In genomic region chr6:28334272-28335039, GRCh38 we compare ENCODE assay signal across 1 cellular context.
TF ChIP-seq lines count a peak whose summit lies in the region.

No MANE protein-coding gene starts in this region.

TF ChIP-seq in K562, 482 proteins besides CTCF, POLR2A, EP300 and RAD21 (continues in another document):
- TF ChIP-seq CBFA2T2 (conservative IDR thresholded peaks at IDR 0.05) (no peak), NRF1 (conservative IDR thresholded peaks at IDR 0.05 in 1 of 2, IDR thresholded peaks at IDR 0.05 in 1 of 2) (no peak), ZNF24 (IDR thresholded peaks at IDR 0.05) (no peak), C11orf30 (IDR thresholded peaks at IDR 0.05; ENCODE audit: low read depth) (peak; percentile 91), HDAC3 (IDR thresholded peaks at IDR 0.05; ENCODE audit: borderline replicate concordance, partially characterized antibody) (no peak), POLR3G (IDR thresholded peaks at IDR 0.05; ENCODE audit: extremely low read depth, insufficient read length, insufficient replicate concordance) (no peak), DPF2 (IDR thresholded peaks at IDR 0.05) (no peak), ZNF324 (CRISPR knock-in tag; IDR thresholded peaks at IDR 0.05) (no peak), SREBF1 (IDR thresholded peaks at IDR 0.05; ENCODE audit: borderline replicate concordance, low read depth, low read length) (no peak), ELF2 (CRISPR knock-in tag; IDR thresholded peaks at IDR 0.05) (no peak), SAP30 (IDR thresholded peaks at IDR 0.05; ENCODE audit: borderline replicate concordance, insufficient read depth, low read depth, low read length, poor library complexity, severe bottlenecking) (peak; percentile 10), KDM5B (IDR thresholded peaks at IDR 0.05; ENCODE audit: insufficient replicate concordance, low read depth, low read length) (peak; percentile 15), XRCC3 (IDR thresholded peaks at IDR 0.05) (no peak), MCM5 (IDR thresholded peaks at IDR 0.05; ENCODE audit: low read depth) (no peak), TEAD1 (CRISPR knock-in tag; IDR thresholded peaks at IDR 0.05) (no peak), ZNF696 (CRISPR knock-in tag; conservative IDR thresholded peaks at IDR 0.05) (no peak), SMAD2 (IDR thresholded peaks at IDR 0.05; ENCODE audit: low read depth, low read length) (no peak), ATF7 (IDR thresholded peaks at IDR 0.05) (no peak), PML (IDR thresholded peaks at IDR 0.05; ENCODE audit: low read length) (no peak), RFX7 (CRISPR knock-in tag; IDR thresholded peaks at IDR 0.05) (no peak), CLOCK (CRISPR knock-in tag; IDR thresholded peaks at IDR 0.05; ENCODE audit: borderline replicate concordance) (no peak), NFE2 (IDR thresholded peaks at IDR 0.05; ENCODE audit: low read depth) (no peak), KAT7 (CRISPR knock-in tag; IDR thresholded peaks at IDR 0.05; ENCODE audit: borderline replicate concordance) (peak; percentile 54; the same call in 1 of the 2 replicates), CREB1 (IDR thresholded peaks at IDR 0.05) (no peak), CREB1 (CRISPR knock-in tag; IDR thresholded peaks at IDR 0.05) (no peak), STAT5B (CRISPR knock-in tag; IDR thresholded peaks at IDR 0.05) (no peak), HDGF (IDR thresholded peaks at IDR 0.05) (peak; percentile 35; the same call in 1 of the 2 replicates), BHLHE40 (IDR thresholded peaks at IDR 0.05; ENCODE audit: low read length) (no peak), CEBPB (tag; IDR thresholded peaks at IDR 0.05) (peak; percentile 71), ARID3A (IDR thresholded peaks at IDR 0.05; ENCODE audit: borderline replicate concordance, low read depth, low read length) (no peak), HMG20B (CRISPR knock-in tag; IDR thresholded peaks at IDR 0.05) (no peak), CEBPG (CRISPR knock-in tag; IDR thresholded peaks at IDR 0.05) (no peak), CEBPG (tag; conservative IDR thresholded peaks at IDR 0.05 in 1 of 2, IDR thresholded peaks at IDR 0.05 in 1 of 2) (peak; percentile 46 to 60; a peak in 3 of 4 replicates)
- TF ChIP-seq, protein P1, sequence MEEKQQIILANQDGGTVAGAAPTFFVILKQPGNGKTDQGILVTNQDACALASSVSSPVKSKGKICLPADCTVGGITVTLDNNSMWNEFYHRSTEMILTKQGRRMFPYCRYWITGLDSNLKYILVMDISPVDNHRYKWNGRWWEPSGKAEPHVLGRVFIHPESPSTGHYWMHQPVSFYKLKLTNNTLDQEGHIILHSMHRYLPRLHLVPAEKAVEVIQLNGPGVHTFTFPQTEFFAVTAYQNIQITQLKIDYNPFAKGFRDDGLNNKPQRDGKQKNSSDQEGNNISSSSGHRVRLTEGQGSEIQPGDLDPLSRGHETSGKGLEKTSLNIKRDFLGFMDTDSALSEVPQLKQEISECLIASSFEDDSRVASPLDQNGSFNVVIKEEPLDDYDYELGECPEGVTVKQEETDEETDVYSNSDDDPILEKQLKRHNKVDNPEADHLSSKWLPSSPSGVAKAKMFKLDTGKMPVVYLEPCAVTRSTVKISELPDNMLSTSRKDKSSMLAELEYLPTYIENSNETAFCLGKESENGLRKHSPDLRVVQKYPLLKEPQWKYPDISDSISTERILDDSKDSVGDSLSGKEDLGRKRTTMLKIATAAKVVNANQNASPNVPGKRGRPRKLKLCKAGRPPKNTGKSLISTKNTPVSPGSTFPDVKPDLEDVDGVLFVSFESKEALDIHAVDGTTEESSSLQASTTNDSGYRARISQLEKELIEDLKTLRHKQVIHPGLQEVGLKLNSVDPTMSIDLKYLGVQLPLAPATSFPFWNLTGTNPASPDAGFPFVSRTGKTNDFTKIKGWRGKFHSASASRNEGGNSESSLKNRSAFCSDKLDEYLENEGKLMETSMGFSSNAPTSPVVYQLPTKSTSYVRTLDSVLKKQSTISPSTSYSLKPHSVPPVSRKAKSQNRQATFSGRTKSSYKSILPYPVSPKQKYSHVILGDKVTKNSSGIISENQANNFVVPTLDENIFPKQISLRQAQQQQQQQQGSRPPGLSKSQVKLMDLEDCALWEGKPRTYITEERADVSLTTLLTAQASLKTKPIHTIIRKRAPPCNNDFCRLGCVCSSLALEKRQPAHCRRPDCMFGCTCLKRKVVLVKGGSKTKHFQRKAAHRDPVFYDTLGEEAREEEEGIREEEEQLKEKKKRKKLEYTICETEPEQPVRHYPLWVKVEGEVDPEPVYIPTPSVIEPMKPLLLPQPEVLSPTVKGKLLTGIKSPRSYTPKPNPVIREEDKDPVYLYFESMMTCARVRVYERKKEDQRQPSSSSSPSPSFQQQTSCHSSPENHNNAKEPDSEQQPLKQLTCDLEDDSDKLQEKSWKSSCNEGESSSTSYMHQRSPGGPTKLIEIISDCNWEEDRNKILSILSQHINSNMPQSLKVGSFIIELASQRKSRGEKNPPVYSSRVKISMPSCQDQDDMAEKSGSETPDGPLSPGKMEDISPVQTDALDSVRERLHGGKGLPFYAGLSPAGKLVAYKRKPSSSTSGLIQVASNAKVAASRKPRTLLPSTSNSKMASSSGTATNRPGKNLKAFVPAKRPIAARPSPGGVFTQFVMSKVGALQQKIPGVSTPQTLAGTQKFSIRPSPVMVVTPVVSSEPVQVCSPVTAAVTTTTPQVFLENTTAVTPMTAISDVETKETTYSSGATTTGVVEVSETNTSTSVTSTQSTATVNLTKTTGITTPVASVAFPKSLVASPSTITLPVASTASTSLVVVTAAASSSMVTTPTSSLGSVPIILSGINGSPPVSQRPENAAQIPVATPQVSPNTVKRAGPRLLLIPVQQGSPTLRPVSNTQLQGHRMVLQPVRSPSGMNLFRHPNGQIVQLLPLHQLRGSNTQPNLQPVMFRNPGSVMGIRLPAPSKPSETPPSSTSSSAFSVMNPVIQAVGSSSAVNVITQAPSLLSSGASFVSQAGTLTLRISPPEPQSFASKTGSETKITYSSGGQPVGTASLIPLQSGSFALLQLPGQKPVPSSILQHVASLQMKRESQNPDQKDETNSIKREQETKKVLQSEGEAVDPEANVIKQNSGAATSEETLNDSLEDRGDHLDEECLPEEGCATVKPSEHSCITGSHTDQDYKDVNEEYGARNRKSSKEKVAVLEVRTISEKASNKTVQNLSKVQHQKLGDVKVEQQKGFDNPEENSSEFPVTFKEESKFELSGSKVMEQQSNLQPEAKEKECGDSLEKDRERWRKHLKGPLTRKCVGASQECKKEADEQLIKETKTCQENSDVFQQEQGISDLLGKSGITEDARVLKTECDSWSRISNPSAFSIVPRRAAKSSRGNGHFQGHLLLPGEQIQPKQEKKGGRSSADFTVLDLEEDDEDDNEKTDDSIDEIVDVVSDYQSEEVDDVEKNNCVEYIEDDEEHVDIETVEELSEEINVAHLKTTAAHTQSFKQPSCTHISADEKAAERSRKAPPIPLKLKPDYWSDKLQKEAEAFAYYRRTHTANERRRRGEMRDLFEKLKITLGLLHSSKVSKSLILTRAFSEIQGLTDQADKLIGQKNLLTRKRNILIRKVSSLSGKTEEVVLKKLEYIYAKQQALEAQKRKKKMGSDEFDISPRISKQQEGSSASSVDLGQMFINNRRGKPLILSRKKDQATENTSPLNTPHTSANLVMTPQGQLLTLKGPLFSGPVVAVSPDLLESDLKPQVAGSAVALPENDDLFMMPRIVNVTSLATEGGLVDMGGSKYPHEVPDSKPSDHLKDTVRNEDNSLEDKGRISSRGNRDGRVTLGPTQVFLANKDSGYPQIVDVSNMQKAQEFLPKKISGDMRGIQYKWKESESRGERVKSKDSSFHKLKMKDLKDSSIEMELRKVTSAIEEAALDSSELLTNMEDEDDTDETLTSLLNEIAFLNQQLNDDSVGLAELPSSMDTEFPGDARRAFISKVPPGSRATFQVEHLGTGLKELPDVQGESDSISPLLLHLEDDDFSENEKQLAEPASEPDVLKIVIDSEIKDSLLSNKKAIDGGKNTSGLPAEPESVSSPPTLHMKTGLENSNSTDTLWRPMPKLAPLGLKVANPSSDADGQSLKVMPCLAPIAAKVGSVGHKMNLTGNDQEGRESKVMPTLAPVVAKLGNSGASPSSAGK (IDR thresholded peaks at IDR 0.05), result no peak
- TF ChIP-seq, protein P2, sequence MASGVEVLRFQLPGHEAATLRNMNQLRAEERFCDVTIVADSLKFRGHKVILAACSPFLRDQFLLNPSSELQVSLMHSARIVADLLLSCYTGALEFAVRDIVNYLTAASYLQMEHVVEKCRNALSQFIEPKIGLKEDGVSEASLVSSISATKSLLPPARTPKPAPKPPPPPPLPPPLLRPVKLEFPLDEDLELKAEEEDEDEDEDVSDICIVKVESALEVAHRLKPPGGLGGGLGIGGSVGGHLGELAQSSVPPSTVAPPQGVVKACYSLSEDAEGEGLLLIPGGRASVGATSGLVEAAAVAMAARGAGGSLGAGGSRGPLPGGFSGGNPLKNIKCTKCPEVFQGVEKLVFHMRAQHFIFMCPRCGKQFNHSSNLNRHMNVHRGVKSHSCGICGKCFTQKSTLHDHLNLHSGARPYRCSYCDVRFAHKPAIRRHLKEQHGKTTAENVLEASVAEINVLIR (CRISPR knock-in tag; IDR thresholded peaks at IDR 0.05), result no peak
- TF ChIP-seq, protein P3, sequence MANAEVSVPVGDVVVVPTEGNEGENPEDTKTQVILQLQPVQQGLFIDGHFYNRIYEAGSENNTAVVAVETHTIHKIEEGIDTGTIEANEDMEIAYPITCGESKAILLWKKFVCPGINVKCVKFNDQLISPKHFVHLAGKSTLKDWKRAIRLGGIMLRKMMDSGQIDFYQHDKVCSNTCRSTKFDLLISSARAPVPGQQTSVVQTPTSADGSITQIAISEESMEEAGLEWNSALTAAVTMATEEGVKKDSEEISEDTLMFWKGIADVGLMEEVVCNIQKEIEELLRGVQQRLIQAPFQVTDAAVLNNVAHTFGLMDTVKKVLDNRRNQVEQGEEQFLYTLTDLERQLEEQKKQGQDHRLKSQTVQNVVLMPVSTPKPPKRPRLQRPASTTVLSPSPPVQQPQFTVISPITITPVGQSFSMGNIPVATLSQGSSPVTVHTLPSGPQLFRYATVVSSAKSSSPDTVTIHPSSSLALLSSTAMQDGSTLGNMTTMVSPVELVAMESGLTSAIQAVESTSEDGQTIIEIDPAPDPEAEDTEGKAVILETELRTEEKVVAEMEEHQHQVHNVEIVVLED (CRISPR knock-in tag; IDR thresholded peaks at IDR 0.05), result no peak
- TF ChIP-seq, protein P4, sequence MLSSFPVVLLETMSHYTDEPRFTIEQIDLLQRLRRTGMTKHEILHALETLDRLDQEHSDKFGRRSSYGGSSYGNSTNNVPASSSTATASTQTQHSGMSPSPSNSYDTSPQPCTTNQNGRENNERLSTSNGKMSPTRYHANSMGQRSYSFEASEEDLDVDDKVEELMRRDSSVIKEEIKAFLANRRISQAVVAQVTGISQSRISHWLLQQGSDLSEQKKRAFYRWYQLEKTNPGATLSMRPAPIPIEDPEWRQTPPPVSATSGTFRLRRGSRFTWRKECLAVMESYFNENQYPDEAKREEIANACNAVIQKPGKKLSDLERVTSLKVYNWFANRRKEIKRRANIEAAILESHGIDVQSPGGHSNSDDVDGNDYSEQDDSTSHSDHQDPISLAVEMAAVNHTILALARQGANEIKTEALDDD (IDR thresholded peaks at IDR 0.05), result peak; percentile 34
- TF ChIP-seq, protein P5, sequence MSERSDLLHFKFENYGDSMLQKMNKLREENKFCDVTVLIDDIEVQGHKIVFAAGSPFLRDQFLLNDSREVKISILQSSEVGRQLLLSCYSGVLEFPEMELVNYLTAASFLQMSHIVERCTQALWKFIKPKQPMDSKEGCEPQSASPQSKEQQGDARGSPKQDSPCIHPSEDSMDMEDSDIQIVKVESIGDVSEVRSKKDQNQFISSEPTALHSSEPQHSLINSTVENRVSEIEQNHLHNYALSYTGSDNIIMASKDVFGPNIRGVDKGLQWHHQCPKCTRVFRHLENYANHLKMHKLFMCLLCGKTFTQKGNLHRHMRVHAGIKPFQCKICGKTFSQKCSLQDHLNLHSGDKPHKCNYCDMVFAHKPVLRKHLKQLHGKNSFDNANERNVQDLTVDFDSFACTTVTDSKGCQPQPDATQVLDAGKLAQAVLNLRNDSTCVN (CRISPR knock-in tag; IDR thresholded peaks at IDR 0.05), result no peak
- TF ChIP-seq, protein P6, sequence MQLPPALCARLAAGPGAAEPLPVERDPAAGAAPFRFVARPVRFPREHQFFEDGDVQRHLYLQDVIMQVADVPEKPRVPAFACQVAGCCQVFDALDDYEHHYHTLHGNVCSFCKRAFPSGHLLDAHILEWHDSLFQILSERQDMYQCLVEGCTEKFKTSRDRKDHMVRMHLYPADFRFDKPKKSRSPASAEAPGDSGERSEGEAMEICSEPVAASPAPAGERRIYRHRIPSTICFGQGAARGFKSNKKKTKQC (CRISPR knock-in tag; IDR thresholded peaks at IDR 0.05), result no peak
